ENCODE assay signal across 25 cellular contexts in the genomic region with DNA sequence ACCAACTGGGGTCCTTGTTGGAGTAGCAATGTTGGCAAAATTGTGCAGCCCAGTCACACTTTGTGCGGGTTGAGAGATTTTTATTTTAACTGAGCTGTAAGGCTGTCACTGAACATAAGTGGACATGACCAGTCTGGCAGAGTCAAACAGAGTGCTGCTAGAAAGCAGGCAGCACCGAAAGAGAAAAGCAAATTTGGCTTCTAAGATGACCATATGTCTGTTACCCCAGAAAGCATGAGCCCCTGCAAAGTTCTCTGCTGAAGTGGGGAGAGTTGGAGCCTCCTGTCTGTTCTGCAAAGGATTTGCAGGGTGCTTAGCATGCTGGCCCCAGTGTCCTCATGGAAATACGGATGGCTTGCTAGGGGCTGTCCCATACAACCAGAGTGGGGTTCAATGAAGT.
DNase-seq lines count a peak whose midpoint lies in the region; ATAC-seq and TF ChIP-seq lines count a peak whose summit lies in the region.
"Had no signal": no experiment of that assay in that cellular context is flagged by ENCODE, and none has a peak within 500 bp of the region (broad histone marks: within the 10 kb centered on the region; RNA-seq: fewer than 3 reads in every experiment).

No MANE protein-coding gene starts in this region.

- WGBS in sigmoid colon, 2 donors = 85 to 91% methylated on average over 3 of the region's 3 CpGs

- H3K27ac ChIP-seq in sigmoid colon (peak overlapping the region; percentile 62 to 87 (median 76)), brain microvascular endothelial cell (no peak overlapping the region)
- H3K27ac ChIP-seq: BLaER1, prostate gland had no signal

- in situ Hi-C loops in brain microvascular endothelial cell (cut with HindIII; ENCODE audit: low pct_ligation_motif_present, low sequenced_read_pairs) = loop anchor here (25.0 kb wide), 1 partner anchor 142 kb away; no protein-coding TSS in a partner anchor

- DNase-seq in AG10803 (ENCODE audit: low read depth) (no peak), cerebellar cortex (ENCODE audit: low spot score) (peak; percentile 34), left ventricle myocardium superior (no peak), sigmoid colon (no peak), UCSD-AML1 (lab: John Stamatoyannopoulos, UW; ENCODE audit: unreplicated experiment) (no peak), COLO829 (ENCODE audit: low spot score) (no peak), erythroblast (lab: John Stamatoyannopoulos, UW) (no peak), brain microvascular endothelial cell (no peak)
- DNase-seq: ACHN; activated effector memory CD4-positive, alpha-beta T cell treated with anti-CD3 and anti-CD28 coated beads, Interleukin-2, amount 50 U/mL, for 16 hours; activated naive CD8-positive, alpha-beta T cell treated with anti-CD3 and anti-CD28 coated beads, Interleukin-2, amount 10 ng/mL, durations not matched to agents 7 days and 5 days; effector CD4-positive, alpha-beta T cell; GDM1; left colon; naive B cell; NCI-H1105; NCI-H2081; NCI-H2227 treated with DMSO at 0.1 percent for 48 hours; NCI-H526 treated with DMSO at 0.1 percent for 48 hours; small intestine; stimulated activated CD4-positive, alpha-beta T cell treated with anti-CD3 and anti-CD28 coated beads, Interleukin-1b, Interleukin-23, amount 100 ng/mL, for 48 hours; stimulated activated CD8-positive, alpha-beta memory T cell treated with anti-CD3 and anti-CD28 coated beads, Interleukin-4, amount 100 ng/mL, for 48 hours; upper lobe of left lung had no signal

- ATAC-seq in left ventricle myocardium superior = peak; percentile 3
- ATAC-seq: left colon had no signal

- 0 out of 2 replicates have a peak, but pooled peaks have one; percentile 13 for TF ChIP-seq CTCF in AG10803 (conservative IDR thresholded peaks at IDR 0.05; ENCODE audit: low read length)
- TF ChIP-seq CTCF in sigmoid colon (IDR thresholded peaks at IDR 0.05) = no peak
- no peak for TF ChIP-seq CTCF in brain microvascular endothelial cell (IDR thresholded peaks at IDR 0.05; ENCODE audit: low read depth, low read length, missing control alignments)

- H3K36me3 ChIP-seq in sigmoid colon (no peaks in the 10 kb centered on the region), brain microvascular endothelial cell (replicated peaks) (no peaks in the 10 kb centered on the region)
- H3K36me3 ChIP-seq: prostate gland, upper lobe of left lung had no signal

- no peaks in the 10 kb centered on the region for H3K9me3 ChIP-seq in sigmoid colon
- H3K9me3 ChIP-seq: BLaER1, prostate gland, upper lobe of left lung had no signal

- intact Hi-C loops in left ventricle myocardium superior (cut with micrococcal nuclease) = no loop called here
- intact Hi-C loops in sigmoid colon (cut with DNase I) = no loop called here

- no peaks in the 10 kb centered on the region for H3K27me3 ChIP-seq in sigmoid colon
- H3K27me3 ChIP-seq in brain microvascular endothelial cell (replicated peaks) = no peaks in the 10 kb centered on the region
- H3K27me3 ChIP-seq: BLaER1, upper lobe of left lung had no signal

- H3K4me1 ChIP-seq in sigmoid colon = peaks cover 0 to 85% (median 82%) of the 10 kb centered on the region in 4 donors
- H3K4me1 ChIP-seq: BLaER1 had no signal

- no peak overlapping the region for H3K4me3 ChIP-seq in AG10803 (ENCODE audit: low read length)
- no peak overlapping the region for H3K4me3 ChIP-seq in sigmoid colon
- no peak overlapping the region for H3K4me3 ChIP-seq in brain microvascular endothelial cell (ENCODE audit: low read depth, low read length)
- H3K4me3 ChIP-seq: BLaER1, prostate gland, upper lobe of left lung had no signal

- no peak for TF ChIP-seq POLR2A in sigmoid colon (IDR thresholded peaks at IDR 0.05)
- no peak for TF ChIP-seq POLR2A in erythroblast (IDR thresholded peaks at IDR 0.05; ENCODE audit: low read length)

- TF ChIP-seq EP300 in sigmoid colon (IDR thresholded peaks at IDR 0.05) = no peak
